1 cellular context compared by ENCODE assay signal in genomic region chr5:172399336-172399735, GRCh38.
TF ChIP-seq lines count a peak whose summit lies in the region.

No MANE protein-coding gene starts in this region.

TF ChIP-seq in WTC11, 78 proteins besides CTCF, POLR2A, EP300 and RAD21 (continued from another document):
- TF ChIP-seq FOXP4 (CRISPR knock-in tag; IDR thresholded peaks at IDR 0.05) = no peak
- TF ChIP-seq STAT6 (CRISPR knock-in tag; conservative IDR thresholded peaks at IDR 0.05; ENCODE audit: low read depth) = no peak
